ENCODE assay signal across 15 cellular contexts in the genomic region with DNA sequence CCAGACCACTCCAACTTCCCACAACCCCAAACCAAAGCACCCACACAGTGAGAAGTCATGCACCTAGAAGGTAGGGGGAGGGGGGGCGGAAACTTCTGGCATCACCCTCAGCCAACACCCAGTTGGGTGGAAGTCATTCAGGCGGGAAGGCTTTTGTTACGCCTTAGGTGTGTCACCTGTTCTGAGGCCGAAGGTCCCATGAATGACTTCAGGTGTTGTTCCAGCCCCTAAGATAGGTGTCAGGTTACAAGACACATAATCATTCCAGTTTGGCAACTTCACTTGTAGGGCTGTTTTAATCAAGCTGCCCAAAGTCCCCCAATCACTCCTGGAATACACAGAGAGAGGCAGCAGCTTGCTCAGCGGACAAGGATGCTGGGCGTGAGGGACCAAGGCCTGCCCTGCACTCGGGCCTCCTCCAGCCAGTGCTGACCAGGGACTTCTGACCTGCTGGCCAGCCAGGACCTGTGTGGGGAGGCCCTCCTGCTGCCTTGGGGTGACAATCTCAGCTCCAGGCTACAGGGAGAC. TPM values are rescaled to one million over a fixed set of nuclear protein-coding genes. Genes with fewer than 3 reads are reported as not detected.
DNase-seq lines count a peak whose midpoint lies in the region; ATAC-seq, FAIRE-seq and TF ChIP-seq lines count a peak whose summit lies in the region.
"Had no signal": no experiment of that assay in that cellular context is flagged by ENCODE, and none has a peak within 500 bp of the region (broad histone marks: within the 10 kb centered on the region; RNA-seq: fewer than 3 reads in every experiment).

A gene with protein sequence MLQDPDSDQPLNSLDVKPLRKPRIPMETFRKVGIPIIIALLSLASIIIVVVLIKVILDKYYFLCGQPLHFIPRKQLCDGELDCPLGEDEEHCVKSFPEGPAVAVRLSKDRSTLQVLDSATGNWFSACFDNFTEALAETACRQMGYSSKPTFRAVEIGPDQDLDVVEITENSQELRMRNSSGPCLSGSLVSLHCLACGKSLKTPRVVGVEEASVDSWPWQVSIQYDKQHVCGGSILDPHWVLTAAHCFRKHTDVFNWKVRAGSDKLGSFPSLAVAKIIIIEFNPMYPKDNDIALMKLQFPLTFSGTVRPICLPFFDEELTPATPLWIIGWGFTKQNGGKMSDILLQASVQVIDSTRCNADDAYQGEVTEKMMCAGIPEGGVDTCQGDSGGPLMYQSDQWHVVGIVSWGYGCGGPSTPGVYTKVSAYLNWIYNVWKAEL (plus strand): TSS at position 325 of the 528 bp plus-strand sequence. CDS start 225 bp downstream, outside the sequence.

- TF ChIP-seq EP300 in HepG2 (IDR thresholded peaks at IDR 0.05; ENCODE audit: low read depth in 2 of 2, low read length in 2 of 2) (no peak), HepG2 (CRISPR knock-in tag; IDR thresholded peaks at IDR 0.05; ENCODE audit: borderline replicate concordance) (no peak)

- no peaks in the 10 kb centered on the region for H3K4me1 Mint-ChIP-seq in natural killer cell treated with Interleukin-12 subunit alpha and Interleukin-12 subunit beta and Interleukin-15 and Interleukin-18, amount 100 ng/mL, for 72 hours (ENCODE audit: low read depth in 2 of 2)
- peaks cover 0 to 6% of the 10 kb centered on the region in 2 donors for H3K4me1 Mint-ChIP-seq in natural killer cell

- CTCF ChIA-PET in HepG2 (lab: Yijun Ruan, JAX; ENCODE audit: low intra/inter-chr PET ratio, low total read pairs), result no interaction called here

- TF ChIP-seq POLR2A in adrenal gland (IDR thresholded peaks at IDR 0.05) (no peak), HepG2 (IDR thresholded peaks at IDR 0.05; ENCODE audit: insufficient read depth in 1 of 2, low read depth in 2 of 2, low read length in 2 of 2) (no peak)

- no peaks in the 10 kb centered on the region for H3K36me3 Mint-ChIP-seq in natural killer cell treated with Interleukin-12 subunit alpha and Interleukin-12 subunit beta and Interleukin-15 and Interleukin-18, amount 100 ng/mL, for 72 hours
- no peaks in the 10 kb centered on the region for H3K36me3 Mint-ChIP-seq in natural killer cell

- no peak within 1 kb of the TSS for H3K27ac ChIP-seq in adrenal gland
- H3K27ac ChIP-seq in HepG2 (ENCODE audit: extremely low read length, insufficient read depth, low read length), result no peak within 1 kb of the TSS
- H3K27ac ChIP-seq: left ventricle myocardium inferior, psoas muscle had no signal

- no peaks in the 10 kb centered on the region for H3K79me2 ChIP-seq in HepG2 (ENCODE audit: insufficient read depth, low read length)

- no peaks in the 10 kb centered on the region for H3K9me3 Mint-ChIP-seq in natural killer cell treated with Interleukin-12 subunit alpha and Interleukin-12 subunit beta and Interleukin-15 and Interleukin-18, amount 100 ng/mL, for 72 hours
- H3K9me3 Mint-ChIP-seq in natural killer cell, result no peaks in the 10 kb centered on the region

- no peaks in the 10 kb centered on the region for H3K27me3 ChIP-seq in adrenal gland
- H3K27me3 ChIP-seq in HepG2 (ENCODE audit: control insufficient read depth in 1 of 2, insufficient read depth in 2 of 2, low read length in 2 of 2), result peaks cover 0 to 56% of the 10 kb centered on the region in 2 experiments; a peak in 4 of 5 replicates

- H3K4me1 ChIP-seq in adrenal gland (replicated peaks in 1 of 2), result no peaks in the 10 kb centered on the region
- H3K4me1 ChIP-seq in HepG2 (ENCODE audit: insufficient read depth, low read length), result peaks cover 33% of the 10 kb centered on the region
- H3K4me1 ChIP-seq: left ventricle myocardium inferior, psoas muscle had no signal

- no peak for FAIRE-seq in HepG2 (lab: Jason Lieb, UNC)

- TF ChIP-seq CTCF in natural killer cell (IDR thresholded peaks at IDR 0.05), result no peak
- no peak for TF ChIP-seq CTCF in adrenal gland (IDR thresholded peaks at IDR 0.05)
- no peak for TF ChIP-seq CTCF in HepG2 (CRISPR knock-in tag; IDR thresholded peaks at IDR 0.05)

- H3K4me3 ChIP-seq in adrenal gland (no peak within 1 kb of the TSS), HepG2 (replicated peaks in 1 of 3; ENCODE audit: insufficient read depth in 1 of 3, low read depth in 2 of 3, low read length in 3 of 3) (no peak within 1 kb of the TSS)
- H3K4me3 ChIP-seq: left ventricle myocardium inferior, psoas muscle had no signal

- 88 to 94% (median 89%) methylated on average over 5 to 7 of the region's 7 CpGs for WGBS in adrenal gland, 4 donors
- WGBS in HepG2 (ENCODE audit: low lambda C conversion rate), result 39% methylated on average over 5 of the region's 7 CpGs

- intact Hi-C loops in natural killer cell (cut with micrococcal nuclease) (no loop called here), adrenal gland (cut with DNase I) (no loop called here), HepG2 (cut with micrococcal nuclease; ENCODE audit: unreplicated experiment) (no loop called here)

- no peak for TF ChIP-seq RAD21 in HepG2 (CRISPR knock-in tag; IDR thresholded peaks at IDR 0.05)

- H4K20me1 ChIP-seq in HepG2 (ENCODE audit: insufficient read depth, low read length), result no peaks in the 10 kb centered on the region

- H3K27ac Mint-ChIP-seq in natural killer cell treated with Interleukin-12 subunit alpha and Interleukin-12 subunit beta and Interleukin-15 and Interleukin-18, amount 100 ng/mL, for 72 hours, result peak within 1 kb of the TSS in 1 of 2 donors; percentile 51
- H3K27ac Mint-ChIP-seq in natural killer cell, result no peak within 1 kb of the TSS

- no peak within 1 kb of the TSS for H3K4me2 ChIP-seq in HepG2 (ENCODE audit: low read depth, low read length)

- H3K36me3 ChIP-seq in adrenal gland (replicated peaks in 1 of 2) (no peaks in the 10 kb centered on the region), HepG2 (replicated peaks in 1 of 2; ENCODE audit: control insufficient read depth in 1 of 2, insufficient read depth in 2 of 2, low read length in 2 of 2) (no peaks in the 10 kb centered on the region)
- H3K36me3 ChIP-seq: left ventricle myocardium inferior had no signal

- H3K9ac ChIP-seq in HepG2 (ENCODE audit: insufficient read depth, low read depth, low read length), result no peak within 1 kb of the TSS

- no peak for ATAC-seq in natural killer cell treated with Interleukin-12 subunit alpha and Interleukin-12 subunit beta and Interleukin-15 and Interleukin-18, amount 100 ng/mL, for 72 hours
- ATAC-seq in natural killer cell (no peak), HepG2 (no peak), GM18861 (IDR thresholded peaks at IDR 0.05; ENCODE audit: unreplicated experiment) (no peak)
- ATAC-seq: SK-N-SH treated with all-trans-retinoic acid at 6 μM for 48 hours had no signal

- in situ Hi-C loops in HepG2 (cut with HindIII; ENCODE audit: extremely low pct_ligation_motif_present, low pct_unique_long_range_greater_than_20kb), result no loop called here

- H3K27me3 Mint-ChIP-seq in natural killer cell treated with Interleukin-12 subunit alpha and Interleukin-12 subunit beta and Interleukin-15 and Interleukin-18, amount 100 ng/mL, for 72 hours, result peaks cover 0 to 13% of the 10 kb centered on the region in 2 donors
- H3K27me3 Mint-ChIP-seq in natural killer cell (ENCODE audit: low read depth in 2 of 2), result peaks cover 0 to 10% of the 10 kb centered on the region in 2 donors

- POLR2A ChIA-PET in HepG2 (lab: Yijun Ruan, JAX), result no interaction called here

- DNase-seq in natural killer cell treated with Interleukin-12 subunit alpha and Interleukin-12 subunit beta and Interleukin-15 and Interleukin-18, amount 100 ng/mL, for 72 hours (ENCODE audit: low spot score), result peak; percentile 44
- DNase-seq in natural killer cell (no peak), SW480 (ENCODE audit: low spot score) (peak; percentile 80), left kidney (ENCODE audit: low read depth, low spot score) (peak; percentile 88), adrenal gland (no peak), HepG2 (ENCODE audit: low spot score) (no peak)
- no peak for DNase-seq in stimulated activated CD4-positive, alpha-beta T cell treated with anti-CD3 and anti-CD28 coated beads, Interleukin-2, amount 100 ng/mL, for 48 hours
- DNase-seq: activated CD4-positive, alpha-beta T cell treated with anti-CD3 and anti-CD28 coated beads for 4 hours; left ventricle myocardium inferior; NCI-H2081; stimulated activated CD4-positive, alpha-beta T cell treated with anti-CD3 and anti-CD28 coated beads, Interleukin-4, amount 100 ng/mL, for 1 hour had no signal

- no peak within 1 kb of the TSS for H3K4me3 Mint-ChIP-seq in natural killer cell treated with Interleukin-12 subunit alpha and Interleukin-12 subunit beta and Interleukin-15 and Interleukin-18, amount 100 ng/mL, for 72 hours
- no peak within 1 kb of the TSS for H3K4me3 Mint-ChIP-seq in natural killer cell

- no TSS peak for BruUV-seq in HepG2 (replicated peaks; lab: Mats Ljungman, UMichigan)

- H3K9me3 ChIP-seq in adrenal gland (replicated peaks in 1 of 3), result no peaks in the 10 kb centered on the region
- H3K9me3 ChIP-seq in HepG2 (ENCODE audit: low read length), result no peaks in the 10 kb centered on the region
- H3K9me3 ChIP-seq: left ventricle myocardium inferior, psoas muscle had no signal

- H2AFZ ChIP-seq in HepG2 (ENCODE audit: low read length), result no peak within 1 kb of the TSS

RNA-seq across cellular contexts. Expression of the gene that starts here (rescaled TPM):
- under 1 TPM in 1 of 2 donors, not detected in 1; 0.19 TPM for total RNA-seq in natural killer cell treated with Interleukin-12 subunit alpha and Interleukin-12 subunit beta and Interleukin-15 and Interleukin-18, amount 100 ng/mL, for 72 hours
- total RNA-seq in natural killer cell, result not detected
- under 1 TPM in 2 of 8 donors, not detected in 6; 0.31 to 0.43 TPM for total RNA-seq in adrenal gland
- polyA plus RNA-seq in adrenal gland, result under 1 TPM in 2 of 3 donors, not detected in 1; 0.13 to 0.24 TPM
- not detected in 2 replicates for total RNA-seq in HepG2 (2016; rRNA removed; fragmentation: Illumina TruSeq; extraction: Trizol)
- total RNA-seq in HepG2 (2016; cell fraction: cytosol; rRNA removed; fragmentation: Illumina TruSeq; extraction: Trizol; ENCODE audit: low read depth), result not detected in 2 replicates
- not detected in 2 replicates for total RNA-seq in HepG2 (2016; cell fraction: insoluble cytoplasmic fraction; rRNA removed; fragmentation: Illumina TruSeq; extraction: Trizol)
- not detected in 2 replicates for total RNA-seq in HepG2 (2016; cell fraction: membrane; rRNA removed; fragmentation: Illumina TruSeq; extraction: Trizol)
- not detected in 2 replicates for total RNA-seq in HepG2 (2016; cell fraction: nucleus; rRNA removed; fragmentation: Illumina TruSeq; extraction: Trizol)
- 0.18 and 0.32 TPM in 2 replicates for polyA plus RNA-seq in HepG2 (2011; rRNA removed)
- polyA plus RNA-seq in HepG2 (2011; cell fraction: cytosol; rRNA removed), result 0.06 and 0.09 TPM in 2 replicates
- 0.17 and 0.29 TPM in 2 replicates for polyA plus RNA-seq in HepG2 (2011; cell fraction: nucleus; rRNA removed)
- 0.27 and 0.35 TPM in 2 replicates for polyA plus RNA-seq in HepG2 (2012)
- polyA plus RNA-seq in HepG2 (2016; cell fraction: cytosol; fragmentation: Illumina TruSeq; extraction: Trizol; ENCODE audit: low read depth), result not detected in 2 replicates
- not detected in 2 replicates for polyA plus RNA-seq in HepG2 (2016; cell fraction: insoluble cytoplasmic fraction; fragmentation: Illumina TruSeq; extraction: Trizol; ENCODE audit: low read depth)
- not detected in 2 replicates for polyA plus RNA-seq in HepG2 (2016; cell fraction: membrane; fragmentation: Illumina TruSeq; extraction: Trizol; ENCODE audit: low read depth)
- polyA plus RNA-seq in HepG2 (2016; cell fraction: nucleus; fragmentation: Illumina TruSeq; extraction: Trizol; ENCODE audit: insufficient read depth, low read depth), result not detected in 2 replicates
- not detected in 2 replicates for polyA minus RNA-seq in HepG2 (2011; rRNA and poly(A)+ RNA removed; ENCODE audit: low replicate concordance)
- polyA minus RNA-seq in HepG2 (2011; cell fraction: cytosol; rRNA and poly(A)+ RNA removed), result not detected in 2 replicates
- polyA minus RNA-seq in HepG2 (2011; cell fraction: nucleus; rRNA and poly(A)+ RNA removed), result 0.25 TPM in 1 of 2 replicates, not detected in the other
- polyA plus RNA-seq: AG04450 had no signal

Comparison
In these comparisons a context has a peak if more than half of its experiments do, and no peak if none do; other contexts are left out.
1. Peak in DNase-seq in natural killer cell treated with Interleukin-12 subunit alpha and Interleukin-12 subunit beta and Interleukin-15 and Interleukin-18, amount 100 ng/mL, for 72 hours; RNA of the gene not detected or under 1 TPM.
2. DNase-seq: peak in SW480 (single experiment) and left kidney (single experiment); none in natural killer cell (single experiment), adrenal gland (0 of 7), HepG2 (single experiment) and stimulated activated CD4-positive, alpha-beta T cell treated with anti-CD3 and anti-CD28 coated beads, Interleukin-2, amount 100 ng/mL, for 48 hours (0 of 2).